21 cellular contexts compared by ENCODE assay signal in the genomic region with DNA sequence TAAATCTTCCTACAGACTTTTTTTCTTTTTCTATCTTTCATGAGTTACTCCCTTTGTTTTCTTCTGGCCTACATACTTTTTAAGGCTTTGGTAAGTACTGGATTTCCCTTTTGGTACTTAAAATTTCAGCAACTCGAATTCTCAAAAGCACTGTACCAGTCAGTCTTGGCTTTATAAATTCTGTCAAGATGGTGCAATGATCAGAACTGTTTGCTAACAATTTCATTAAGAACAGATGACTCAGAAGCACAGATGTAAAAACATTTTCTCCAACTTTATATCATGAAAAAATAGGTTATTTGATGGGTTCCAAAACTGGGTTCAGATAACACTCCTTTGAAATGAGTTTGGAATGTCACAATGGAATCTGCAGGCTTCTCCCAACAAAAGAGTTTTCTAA.
"Had no signal": no experiment of that assay in that cellular context is flagged by ENCODE, and none has a peak within 500 bp of the region (broad histone marks: within the 10 kb centered on the region; RNA-seq: fewer than 3 reads in every experiment).

No MANE protein-coding gene starts in this region.

- H3K4me3 ChIP-seq: esophagus muscularis mucosa, psoas muscle, right lobe of liver, spleen, tibial artery, upper lobe of left lung, uterus had no signal

- ATAC-seq: foreskin keratinocyte; naive thymus-derived CD4-positive, alpha-beta T cell; psoas muscle; right lobe of liver; stimulated activated memory B cell treated with anti-CD40 and anti-IgM and Interleukin-4, amounts not matched to agents 10 μg/mL and 1 μg/mL and 100 μg/mL, for 72 hours had no signal

- H3K4me3 Mint-ChIP-seq: immature natural killer cell; naive thymus-derived CD4-positive, alpha-beta T cell; nephron progenitor cell; stimulated activated memory B cell treated with anti-CD40 and anti-IgM and Interleukin-4, amounts not matched to agents 10 μg/mL and 1 μg/mL and 100 μg/mL, for 72 hours; stimulated activated naive CD8-positive, alpha-beta T cell treated with anti-CD3 and anti-CD28 coated beads, Interleukin-15, Interleukin-2, amounts not matched to agents 100 ng/mL and 50 ng/mL, for 24 hours had no signal

- H3K27ac ChIP-seq: epithelial cell of prostate, esophagus muscularis mucosa, foreskin keratinocyte, neutrophil, psoas muscle, right lobe of liver, spleen, tibial artery, upper lobe of left lung, uterus had no signal

- H3K4me1 ChIP-seq: esophagus muscularis mucosa, foreskin keratinocyte, psoas muscle, right lobe of liver, spleen, tibial artery, upper lobe of left lung, uterus had no signal

- H3K9me3 Mint-ChIP-seq: nephron progenitor cell had no signal

- H3K27me3 ChIP-seq: esophagus muscularis mucosa, foreskin keratinocyte, neutrophil, right lobe of liver, spleen, tibial artery, upper lobe of left lung, uterus had no signal

- H3K36me3 Mint-ChIP-seq: immature natural killer cell; naive thymus-derived CD4-positive, alpha-beta T cell; stimulated activated memory B cell treated with anti-CD40 and anti-IgM and Interleukin-4, amounts not matched to agents 10 μg/mL and 1 μg/mL and 100 μg/mL, for 72 hours had no signal

- H3K36me3 ChIP-seq: esophagus muscularis mucosa, neutrophil, right lobe of liver, spleen, tibial artery, upper lobe of left lung, uterus had no signal

- DNase-seq: effector memory CD4-positive, alpha-beta T cell; foreskin keratinocyte; immature natural killer cell; kidney; naive thymus-derived CD4-positive, alpha-beta T cell; nephron progenitor cell; psoas muscle; retina; right lobe of liver; spleen; stimulated activated CD4-positive, alpha-beta T cell treated with anti-CD3 and anti-CD28 coated beads, Interleukin-15, amount 100 ng/mL, for 24 hours; stimulated activated CD4-positive, alpha-beta T cell treated with anti-CD3 and anti-CD28 coated beads, Interleukin-1b, Interleukin-23, amount 100 ng/mL, for 48 hours; stimulated activated CD4-positive, alpha-beta T cell treated with anti-CD3 and anti-CD28 coated beads, Interleukin-4, amount 100 ng/mL, for 24 hours; tibial artery; upper lobe of left lung; uterus had no signal

- H3K9me3 ChIP-seq: esophagus muscularis mucosa, neutrophil, right lobe of liver, tibial artery, upper lobe of left lung, uterus had no signal

- H3K27me3 Mint-ChIP-seq: naive thymus-derived CD4-positive, alpha-beta T cell; stimulated activated memory B cell treated with anti-CD40 and anti-IgM and Interleukin-4, amounts not matched to agents 10 μg/mL and 1 μg/mL and 100 μg/mL, for 72 hours; stimulated activated naive CD8-positive, alpha-beta T cell treated with anti-CD3 and anti-CD28 coated beads, Interleukin-15, Interleukin-2, amounts not matched to agents 100 ng/mL and 50 ng/mL, for 24 hours had no signal

- H3K4me1 Mint-ChIP-seq: immature natural killer cell; nephron progenitor cell; stimulated activated memory B cell treated with anti-CD40 and anti-IgM and Interleukin-4, amounts not matched to agents 10 μg/mL and 1 μg/mL and 100 μg/mL, for 72 hours had no signal

- H3K27ac Mint-ChIP-seq: immature natural killer cell; naive thymus-derived CD4-positive, alpha-beta T cell; nephron progenitor cell; stimulated activated memory B cell treated with anti-CD40 and anti-IgM and Interleukin-4, amounts not matched to agents 10 μg/mL and 1 μg/mL and 100 μg/mL, for 72 hours; stimulated activated naive CD8-positive, alpha-beta T cell treated with anti-CD3 and anti-CD28 coated beads, Interleukin-15, Interleukin-2, amounts not matched to agents 100 ng/mL and 50 ng/mL, for 24 hours had no signal
